ENCODE assay signal across 24 cellular contexts in genomic region chr18:7382631-7383335, GRCh38.
"Had no signal": no experiment of that assay in that cellular context is flagged by ENCODE, and none has a peak within 500 bp of the region (broad histone marks: within the 10 kb centered on the region; RNA-seq: fewer than 3 reads in every experiment).

No MANE protein-coding gene starts in this region.

- H3K4me1 ChIP-seq: esophagus squamous epithelium, gastroesophageal sphincter, testis had no signal

- H2AFZ ChIP-seq: hepatocyte, parathyroid adenoma had no signal

- ATAC-seq: effector memory CD8-positive, alpha-beta T cell; gastroesophageal sphincter; mucosa of descending colon; naive thymus-derived CD8-positive, alpha-beta T cell; stimulated activated naive B cell treated with anti-CD40 and anti-IgM and Interleukin-4, amounts not matched to agents 10 μg/mL and 1 μg/mL and 100 μg/mL, for 72 hours; stimulated activated naive CD8-positive, alpha-beta T cell treated with anti-CD3 and anti-CD28 coated beads, Interleukin-15, amount 100 ng/mL, for 72 hours had no signal

- H3K79me2 ChIP-seq: hepatocyte, parathyroid adenoma had no signal

- H3K9me3 Mint-ChIP-seq: dendritic cell treated with granulocyte-macrophage colony-stimulating factor and Interleukin-4, amounts not matched to agents 40 ng/mL and 50 ng/mL, for 4 days; neural crest cell had no signal

- H3K9ac ChIP-seq: parathyroid adenoma had no signal

- H3K27me3 Mint-ChIP-seq: dendritic cell treated with granulocyte-macrophage colony-stimulating factor and Interleukin-4, amounts not matched to agents 40 ng/mL and 50 ng/mL, for 4 days; stimulated activated naive B cell treated with anti-CD40 and anti-IgM and Interleukin-4, amounts not matched to agents 10 μg/mL and 1 μg/mL and 100 μg/mL, for 72 hours had no signal

- H3K4me3 Mint-ChIP-seq: dendritic cell treated with granulocyte-macrophage colony-stimulating factor and Interleukin-4, amounts not matched to agents 40 ng/mL and 50 ng/mL, for 4 days; effector memory CD8-positive, alpha-beta T cell; naive thymus-derived CD8-positive, alpha-beta T cell; neural crest cell; stimulated activated naive B cell treated with anti-CD40 and anti-IgM and Interleukin-4, amounts not matched to agents 10 μg/mL and 1 μg/mL and 100 μg/mL, for 72 hours; stimulated activated naive CD8-positive, alpha-beta T cell treated with anti-CD3 and anti-CD28 coated beads, Interleukin-15, amount 100 ng/mL, for 72 hours had no signal

- H3K27ac Mint-ChIP-seq: dendritic cell treated with granulocyte-macrophage colony-stimulating factor and Interleukin-4, amounts not matched to agents 40 ng/mL and 50 ng/mL, for 4 days; effector memory CD8-positive, alpha-beta T cell; naive thymus-derived CD8-positive, alpha-beta T cell; stimulated activated naive B cell treated with anti-CD40 and anti-IgM and Interleukin-4, amounts not matched to agents 10 μg/mL and 1 μg/mL and 100 μg/mL, for 72 hours; stimulated activated naive CD8-positive, alpha-beta T cell treated with anti-CD3 and anti-CD28 coated beads, Interleukin-15, amount 100 ng/mL, for 72 hours had no signal

- H3K4me2 ChIP-seq: hepatocyte had no signal

- H3K36me3 Mint-ChIP-seq: stimulated activated naive B cell treated with anti-CD40 and anti-IgM and Interleukin-4, amounts not matched to agents 10 μg/mL and 1 μg/mL and 100 μg/mL, for 72 hours had no signal

- H3K27ac ChIP-seq: esophagus squamous epithelium, gastroesophageal sphincter, hepatocyte, parathyroid adenoma, prostate gland, sigmoid colon, skin epidermis, testis, tibial nerve had no signal

- H3K27me3 ChIP-seq: esophagus squamous epithelium, gastroesophageal sphincter, sigmoid colon, testis, tibial nerve had no signal

- H3K4me3 ChIP-seq: esophagus squamous epithelium, gastroesophageal sphincter, hepatocyte, mucosa of descending colon, prostate gland, sigmoid colon, skin epidermis, testis, tibial nerve had no signal

- H3K36me3 ChIP-seq: esophagus squamous epithelium, gastroesophageal sphincter, prostate gland, sigmoid colon, tibial nerve had no signal

- H3K9me3 ChIP-seq: esophagus squamous epithelium, gastroesophageal sphincter, mucosa of descending colon, prostate gland, sigmoid colon, testis, tibial nerve had no signal

- DNase-seq: cerebellar nuclear complex; effector memory CD8-positive, alpha-beta T cell; esophagus squamous epithelium; foreskin fibroblast; glutamatergic neuron; kidney; left cardiac atrium; mammary epithelial cell; mucosa of descending colon; naive thymus-derived CD8-positive, alpha-beta T cell; sigmoid colon; stimulated activated CD4-positive, alpha-beta T cell treated with anti-CD3 and anti-CD28 coated beads, Interleukin-2, amount 100 ng/mL, for 24 hours; stimulated activated CD4-positive, alpha-beta T cell treated with anti-CD3 and anti-CD28 coated beads, Interleukin-4, amount 100 ng/mL, for 4 hours; stimulated activated naive B cell treated with anti-CD40 and anti-IgM and Interleukin-4, amounts not matched to agents 10 μg/mL and 1 μg/mL and 100 μg/mL, for 72 hours; stimulated activated naive CD8-positive, alpha-beta T cell treated with anti-CD3 and anti-CD28 coated beads, Interleukin-15, amount 100 ng/mL, for 72 hours; testis had no signal

- H3K4me1 Mint-ChIP-seq: naive thymus-derived CD8-positive, alpha-beta T cell; stimulated activated naive B cell treated with anti-CD40 and anti-IgM and Interleukin-4, amounts not matched to agents 10 μg/mL and 1 μg/mL and 100 μg/mL, for 72 hours; stimulated activated naive CD8-positive, alpha-beta T cell treated with anti-CD3 and anti-CD28 coated beads, Interleukin-15, amount 100 ng/mL, for 72 hours had no signal
